ENCODE assay signal across 10 cellular contexts in the genomic region with DNA sequence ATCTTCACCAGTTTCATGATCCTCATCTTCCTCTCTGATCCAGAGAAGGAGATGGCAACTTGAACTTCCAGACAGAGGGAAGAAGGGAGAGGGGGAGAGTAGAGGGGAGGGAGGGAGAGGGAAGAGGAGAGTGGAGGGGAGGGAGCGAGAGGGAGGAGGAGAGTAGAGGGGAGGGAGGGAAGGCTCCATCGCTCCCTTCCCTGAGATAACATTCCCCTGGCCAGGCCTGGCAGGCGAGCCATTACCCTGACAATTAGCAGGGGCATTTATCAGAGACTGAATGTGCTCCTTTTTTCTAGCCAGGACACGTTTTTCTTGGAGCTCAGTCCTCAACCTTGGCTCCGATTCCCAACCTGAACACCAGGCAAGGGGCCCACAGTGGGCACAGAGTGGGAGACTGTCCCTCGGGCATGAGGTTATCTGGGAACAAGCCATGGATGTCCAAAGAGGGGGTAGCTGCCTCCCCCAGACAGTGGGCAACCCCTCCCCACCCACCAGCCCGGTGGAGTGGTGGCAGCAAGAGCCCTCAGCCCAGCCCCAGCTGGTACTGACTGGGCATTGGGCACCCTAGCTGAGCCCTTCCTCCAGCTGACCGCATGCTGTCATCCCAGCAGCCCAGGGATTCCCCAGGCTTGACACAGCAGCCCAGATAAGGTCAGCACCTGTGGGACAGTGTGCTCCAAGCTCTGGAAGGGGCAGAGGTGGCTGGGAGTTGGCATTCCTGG.
DNase-seq lines count a peak whose midpoint lies in the region; ATAC-seq, FAIRE-seq and TF ChIP-seq lines count a peak whose summit lies in the region.
"Had no signal": no experiment of that assay in that cellular context is flagged by ENCODE, and none has a peak within 500 bp of the region (broad histone marks: within the 10 kb centered on the region; RNA-seq: fewer than 3 reads in every experiment).

No MANE protein-coding gene starts in this region.

- H2AFZ ChIP-seq in neuronal stem cell (ENCODE audit: low read length), result no peak overlapping the region

- intact Hi-C loops in heart right ventricle (cut with DNase I) (no loop called here), vagina (cut with DNase I) (no loop called here)

- peak in 1 of 2 donors; percentile 72 for DNase-seq in heart right ventricle
- no peak for DNase-seq in neuronal stem cell (ENCODE audit: low spot score)
- no peak for DNase-seq in vagina (ENCODE audit: extremely low spot score in 2 of 2)
- DNase-seq in endothelial cell (ENCODE audit: low spot score), result no peak
- DNase-seq in H54 (ENCODE audit: insufficient read length, low spot score), result no peak
- DNase-seq: effector CD8-positive, alpha-beta T cell; EL; stimulated activated CD4-positive, alpha-beta T cell treated with anti-CD3 and anti-CD28 coated beads, Interleukin-4, amount 100 ng/mL, for 4 hours had no signal

- no peak overlapping the region for H4K8ac ChIP-seq in neuronal stem cell (ENCODE audit: low read depth, low read length)

- H3K4me3 Mint-ChIP-seq in endothelial cell (ENCODE audit: unreplicated experiment), result no peak overlapping the region

- H3K36me3 ChIP-seq in heart right ventricle (peaks cover 0 to 45% (median 20%) of the 10 kb centered on the region in 9 donors), neuronal stem cell (replicated peaks in 1 of 2; ENCODE audit: control insufficient read depth in 2 of 2, insufficient read depth in 2 of 2, low read length in 2 of 2) (no peaks in the 10 kb centered on the region), vagina (no peaks in the 10 kb centered on the region)

- H3K27ac Mint-ChIP-seq in endothelial cell (ENCODE audit: unreplicated experiment), result no peak overlapping the region

- peak overlapping the region; percentile 83 to 99 (median 95) for H3K27ac ChIP-seq in heart right ventricle
- no peak overlapping the region for H3K27ac ChIP-seq in neuronal stem cell (replicated peaks; ENCODE audit: low read length)
- H3K27ac ChIP-seq in vagina, result peak overlapping the region; percentile 87

- H3K9me3 ChIP-seq in heart right ventricle, result no peaks in the 10 kb centered on the region
- H3K9me3 ChIP-seq in neuronal stem cell (replicated peaks in 1 of 2; ENCODE audit: control insufficient read depth in 2 of 2, insufficient read depth in 1 of 2, low read depth in 1 of 2, low read length in 2 of 2), result no peaks in the 10 kb centered on the region
- no peaks in the 10 kb centered on the region for H3K9me3 ChIP-seq in vagina

- peak overlapping the region; percentile 76 for H2BK15ac ChIP-seq in neuronal stem cell (ENCODE audit: low read length)

- no peak for TF ChIP-seq CTCF in heart right ventricle (IDR thresholded peaks at IDR 0.05)
- no peak for TF ChIP-seq CTCF in vagina (IDR thresholded peaks at IDR 0.05)
- TF ChIP-seq CTCF in endothelial cell (IDR thresholded peaks at IDR 0.05; ENCODE audit: unreplicated experiment), result no peak

- TF ChIP-seq POLR2A in vagina (IDR thresholded peaks at IDR 0.05) (no peak), H54 (IDR thresholded peaks at IDR 0.05; ENCODE audit: low read depth, low read length) (no peak)

- H3K4ac ChIP-seq in neuronal stem cell (ENCODE audit: low read length), result no peak overlapping the region

- H3K9me3 Mint-ChIP-seq in endothelial cell (ENCODE audit: unreplicated experiment), result no peaks in the 10 kb centered on the region

- H4K91ac ChIP-seq in neuronal stem cell (ENCODE audit: low read depth, low read length, poor library complexity), result no peak overlapping the region

- peak overlapping the region; percentile 65 for H2BK12ac ChIP-seq in neuronal stem cell (ENCODE audit: low read length)

- H3K4me2 ChIP-seq in neuronal stem cell (ENCODE audit: insufficient read depth, low read length, poor library complexity, severe bottlenecking), result no peak overlapping the region

- peak overlapping the region; percentile 82 for H2AK5ac ChIP-seq in neuronal stem cell (ENCODE audit: low read depth, low read length)

- peaks cover 8% of the 10 kb centered on the region for H3K36me3 Mint-ChIP-seq in endothelial cell (ENCODE audit: low read depth, unreplicated experiment)

- no peak overlapping the region for H2BK120ac ChIP-seq in neuronal stem cell (ENCODE audit: low read depth, low read length)

- H3K4me1 ChIP-seq in heart right ventricle (peaks cover 66 to 100% (median 100%) of the 10 kb centered on the region in 9 donors), neuronal stem cell (ENCODE audit: control insufficient read depth in 2 of 2, insufficient read depth in 1 of 2, low read depth in 1 of 2, low read length in 2 of 2) (peaks cover 30% of the 10 kb centered on the region in 2 donors), vagina (peaks cover 97% of the 10 kb centered on the region)

- H2BK5ac ChIP-seq in neuronal stem cell (ENCODE audit: low read length), result no peak overlapping the region

- WGBS in heart right ventricle, 2 donors, result 26 to 35% methylated on average over 8 of the region's 8 CpGs
- no CpG with 5 or more reads among the region's 8 CpGs for WGBS in neuronal stem cell (ENCODE audit: extremely low coverage in 2 of 2, insufficient read length in 2 of 2, insufficient replicate concordance in 1 of 2), 2 donors

- no peaks in the 10 kb centered on the region for H3K79me1 ChIP-seq in neuronal stem cell (ENCODE audit: low read depth, low read length)

- H3K4me1 Mint-ChIP-seq in endothelial cell (ENCODE audit: unreplicated experiment), result peaks cover 38% of the 10 kb centered on the region

- ATAC-seq in SK-N-SH treated with all-trans-retinoic acid at 6 μM for 48 hours (peak; percentile 62), heart right ventricle (peak; percentile 54 to 76 (median 66)), GM19397 (IDR thresholded peaks at IDR 0.05; ENCODE audit: unreplicated experiment) (no peak)

- no peaks in the 10 kb centered on the region for H3K27me3 ChIP-seq in heart right ventricle
- H3K27me3 ChIP-seq in neuronal stem cell (ENCODE audit: control insufficient read depth in 3 of 3, insufficient read depth in 3 of 3, low read depth in 1 of 3, low read length in 3 of 3), result peaks cover 0 to 2% (median 0%) of the 10 kb centered on the region in 3 experiments
- no peaks in the 10 kb centered on the region for H3K27me3 ChIP-seq in vagina

- H3K9ac ChIP-seq in neuronal stem cell (ENCODE audit: low read depth, low read length, poor library complexity), result peak overlapping the region; percentile 31

- no peak overlapping the region for H3K23ac ChIP-seq in neuronal stem cell (ENCODE audit: low read depth, low read length, poor library complexity)

- peaks cover 13% of the 10 kb centered on the region for H3K27me3 Mint-ChIP-seq in endothelial cell (ENCODE audit: unreplicated experiment)

- peak overlapping the region; percentile 82 for H3K18ac ChIP-seq in neuronal stem cell (ENCODE audit: low read length)

- no peak for FAIRE-seq in H54 (lab: Jason Lieb, UNC)

- H3K4me3 ChIP-seq in heart right ventricle (no peak overlapping the region), neuronal stem cell (ENCODE audit: low read length in 2 of 2) (no peak overlapping the region), vagina (peak overlapping the region in 1 of 2 donors; percentile 7)

- H3K14ac ChIP-seq in neuronal stem cell (ENCODE audit: low read length), result peak overlapping the region; percentile 44

TF ChIP-seq in SK-N-SH treated with all-trans-retinoic acid at 6 μM for 48 hours, 23 proteins besides CTCF, POLR2A, EP300 and RAD21:
- TF ChIP-seq, protein P1, sequence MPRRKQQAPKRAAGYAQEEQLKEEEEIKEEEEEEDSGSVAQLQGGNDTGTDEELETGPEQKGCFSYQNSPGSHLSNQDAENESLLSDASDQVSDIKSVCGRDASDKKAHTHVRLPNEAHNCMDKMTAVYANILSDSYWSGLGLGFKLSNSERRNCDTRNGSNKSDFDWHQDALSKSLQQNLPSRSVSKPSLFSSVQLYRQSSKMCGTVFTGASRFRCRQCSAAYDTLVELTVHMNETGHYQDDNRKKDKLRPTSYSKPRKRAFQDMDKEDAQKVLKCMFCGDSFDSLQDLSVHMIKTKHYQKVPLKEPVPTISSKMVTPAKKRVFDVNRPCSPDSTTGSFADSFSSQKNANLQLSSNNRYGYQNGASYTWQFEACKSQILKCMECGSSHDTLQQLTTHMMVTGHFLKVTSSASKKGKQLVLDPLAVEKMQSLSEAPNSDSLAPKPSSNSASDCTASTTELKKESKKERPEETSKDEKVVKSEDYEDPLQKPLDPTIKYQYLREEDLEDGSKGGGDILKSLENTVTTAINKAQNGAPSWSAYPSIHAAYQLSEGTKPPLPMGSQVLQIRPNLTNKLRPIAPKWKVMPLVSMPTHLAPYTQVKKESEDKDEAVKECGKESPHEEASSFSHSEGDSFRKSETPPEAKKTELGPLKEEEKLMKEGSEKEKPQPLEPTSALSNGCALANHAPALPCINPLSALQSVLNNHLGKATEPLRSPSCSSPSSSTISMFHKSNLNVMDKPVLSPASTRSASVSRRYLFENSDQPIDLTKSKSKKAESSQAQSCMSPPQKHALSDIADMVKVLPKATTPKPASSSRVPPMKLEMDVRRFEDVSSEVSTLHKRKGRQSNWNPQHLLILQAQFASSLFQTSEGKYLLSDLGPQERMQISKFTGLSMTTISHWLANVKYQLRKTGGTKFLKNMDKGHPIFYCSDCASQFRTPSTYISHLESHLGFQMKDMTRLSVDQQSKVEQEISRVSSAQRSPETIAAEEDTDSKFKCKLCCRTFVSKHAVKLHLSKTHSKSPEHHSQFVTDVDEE (CRISPR knock-in tag; IDR thresholded peaks at IDR 0.05), result peak; percentile 30; the same call in 1 of the 2 replicates
- no peak for TF ChIP-seq ISL1 (CRISPR knock-in tag; IDR thresholded peaks at IDR 0.05)
- no peak for TF ChIP-seq OSR1 (CRISPR knock-in tag; IDR thresholded peaks at IDR 0.05)
- 0 out of 2 replicates have a peak, but pooled peaks have one; percentile 31 for TF ChIP-seq ZFP3 (CRISPR knock-in tag; IDR thresholded peaks at IDR 0.05)
- TF ChIP-seq ARNTL (CRISPR knock-in tag; IDR thresholded peaks at IDR 0.05; ENCODE audit: borderline replicate concordance, low read depth), result no peak
- TF ChIP-seq TCF4 (CRISPR knock-in tag; IDR thresholded peaks at IDR 0.05; ENCODE audit: borderline replicate concordance), result peak; percentile 43; the same call in 1 of the 2 replicates
- no peak for TF ChIP-seq PPARA (CRISPR knock-in tag; IDR thresholded peaks at IDR 0.05; ENCODE audit: borderline replicate concordance)
- TF ChIP-seq SNAI2 (CRISPR knock-in tag; IDR thresholded peaks at IDR 0.05), result no peak
